Comparison of ENCODE assay signal across 11 cellular contexts in genomic region chr22:28440517-28441366, GRCh38.
DNase-seq lines count a peak whose midpoint lies in the region; ATAC-seq and TF ChIP-seq lines count a peak whose summit lies in the region.
"Had no signal": no experiment of that assay in that cellular context is flagged by ENCODE, and none has a peak within 500 bp of the region (broad histone marks: within the 10 kb centered on the region; RNA-seq: fewer than 3 reads in every experiment).

No MANE protein-coding gene starts in this region.

- H3K4me1 Mint-ChIP-seq in endodermal cell (peaks cover 30% of the 10 kb centered on the region), nephron progenitor cell (peaks cover 77% of the 10 kb centered on the region)

- H3K36me3 ChIP-seq in endodermal cell (ENCODE audit: control insufficient read depth, insufficient read depth, low read length), result no peaks in the 10 kb centered on the region

- H3K9me3 Mint-ChIP-seq in endodermal cell, result no peaks in the 10 kb centered on the region
- H3K9me3 Mint-ChIP-seq in nephron progenitor cell, result no peaks in the 10 kb centered on the region
- H3K9me3 Mint-ChIP-seq: CD14-positive monocyte had no signal

- 48% methylated on average over 4 of the region's 4 CpGs for WGBS in right cardiac atrium
- 80 to 92% methylated on average over 1 to 3 of the region's 4 CpGs for WGBS in endodermal cell (ENCODE audit: insufficient coverage in 1 of 2, insufficient read length in 1 of 2), 2 experiments

- H3K27me3 ChIP-seq in right cardiac atrium (ENCODE audit: control insufficient read depth, insufficient read depth) (no peaks in the 10 kb centered on the region), endodermal cell (ENCODE audit: control insufficient read depth, insufficient read depth, low read length, poor library complexity, severe bottlenecking) (no peaks in the 10 kb centered on the region)

- no peak overlapping the region for H3K27ac ChIP-seq in right cardiac atrium (ENCODE audit: low read length)
- H3K27ac ChIP-seq in endodermal cell (ENCODE audit: low read depth, low read length), result no peak overlapping the region

- H3K9ac ChIP-seq in endodermal cell (ENCODE audit: extremely low read depth, low read length, poor library complexity, severe bottlenecking), result no peak overlapping the region

- intact Hi-C loops in right cardiac atrium (cut with DNase I) (loop anchor here in 3 of 4 donors (10.0 kb wide), 1 partner anchor 386 kb away; no protein-coding TSS in a partner anchor), left ventricle myocardium superior (cut with micrococcal nuclease) (loop anchor here (10.0 kb wide), 1 partner anchor 386 kb away; no protein-coding TSS in a partner anchor)

- H3K4me3 ChIP-seq in right cardiac atrium (ENCODE audit: low read length) (peak overlapping the region; percentile 96), endodermal cell (ENCODE audit: low read length) (no peak overlapping the region)

- H3K4me3 Mint-ChIP-seq in endodermal cell, result no peak overlapping the region
- peak overlapping the region; percentile 93 for H3K4me3 Mint-ChIP-seq in nephron progenitor cell

- peak; percentile 14 for TF ChIP-seq CTCF in endodermal cell (conservative IDR thresholded peaks at IDR 0.05)
- TF ChIP-seq CTCF in nephron progenitor cell (IDR thresholded peaks at IDR 0.05), result no peak

- H3K9me3 ChIP-seq in right cardiac atrium (ENCODE audit: control insufficient read depth, low read length) (no peaks in the 10 kb centered on the region), endodermal cell (ENCODE audit: control insufficient read depth, low read length) (no peaks in the 10 kb centered on the region)

- no peak overlapping the region for H3K27ac Mint-ChIP-seq in endodermal cell
- H3K27ac Mint-ChIP-seq in nephron progenitor cell, result no peak overlapping the region
- H3K27ac Mint-ChIP-seq: CD14-positive monocyte had no signal

- H3K4me1 ChIP-seq in right cardiac atrium (ENCODE audit: control insufficient read depth, insufficient read depth, low read length) (no peaks in the 10 kb centered on the region), endodermal cell (ENCODE audit: control insufficient read depth, insufficient read depth, low read length) (peaks cover 8% of the 10 kb centered on the region)

- H3K36me3 Mint-ChIP-seq in endodermal cell (ENCODE audit: low read depth) (no peaks in the 10 kb centered on the region), nephron progenitor cell (ENCODE audit: low read depth) (no peaks in the 10 kb centered on the region)
- H3K36me3 Mint-ChIP-seq: CD14-positive monocyte had no signal

- DNase-seq in right cardiac atrium, result no peak
- DNase-seq in left ventricle myocardium superior, result no peak
- DNase-seq in endodermal cell, result no peak
- DNase-seq in nephron progenitor cell, result no peak
- DNase-seq in DMS153 (lab: John Stamatoyannopoulos, UW), result no peak
- DNase-seq in activated effector memory CD4-positive, alpha-beta T cell treated with anti-CD3 and anti-CD28 coated beads, Interleukin-2, amount 50 U/mL, for 16 hours, result no peak
- DNase-seq: NCI-H2029, SW 1271 had no signal

- ATAC-seq in right cardiac atrium (no peak), left ventricle myocardium superior (no peak), GM21526 (IDR thresholded peaks at IDR 0.05; ENCODE audit: low FRiP score, unreplicated experiment) (no peak), GM18511 (IDR thresholded peaks at IDR 0.05; ENCODE audit: unreplicated experiment) (no peak)

- H3K27me3 Mint-ChIP-seq in endodermal cell (ENCODE audit: insufficient read depth) (no peaks in the 10 kb centered on the region), nephron progenitor cell (ENCODE audit: low read depth, poor library complexity) (no peaks in the 10 kb centered on the region)
